12 cellular contexts compared by ENCODE assay signal in the genomic region with DNA sequence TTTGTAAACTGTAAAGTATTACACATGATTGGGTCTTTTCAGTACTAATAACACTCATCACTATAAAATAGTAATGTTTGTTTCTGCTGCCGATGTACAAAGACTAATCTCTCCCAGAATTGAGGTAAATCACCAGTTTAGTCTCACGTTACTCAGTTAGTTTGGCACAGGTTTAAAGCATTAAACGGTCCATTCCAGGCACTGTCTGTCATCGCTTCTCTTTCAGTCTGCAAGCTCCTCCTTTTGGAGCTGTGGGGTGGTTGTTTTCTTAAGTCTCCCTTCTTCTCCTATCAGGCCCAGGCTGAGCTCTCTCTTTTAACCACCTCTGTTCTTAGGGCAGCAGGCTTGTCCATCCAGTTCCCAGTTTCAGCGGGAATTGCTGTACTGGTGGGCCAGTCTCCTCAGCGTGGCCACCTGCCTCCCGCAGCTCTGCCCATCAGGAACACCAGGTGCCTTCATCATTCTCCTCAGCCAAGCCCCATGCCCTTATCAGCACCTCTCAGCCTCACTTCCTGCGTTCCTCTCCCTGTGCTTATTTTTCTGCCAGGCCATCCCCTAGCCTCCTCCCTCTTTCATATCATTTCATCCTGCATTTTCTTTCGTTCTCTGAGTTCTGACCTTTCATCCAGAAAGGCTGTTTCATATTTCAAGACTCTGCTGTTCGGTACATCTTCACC.
DNase-seq lines count a peak whose midpoint lies in the region; ATAC-seq and TF ChIP-seq lines count a peak whose summit lies in the region.
"Had no signal": no experiment of that assay in that cellular context is flagged by ENCODE, and none has a peak within 500 bp of the region (broad histone marks: within the 10 kb centered on the region; RNA-seq: fewer than 3 reads in every experiment).

No MANE protein-coding gene starts in this region.

- H3K4me1 ChIP-seq in uterus (no peaks in the 10 kb centered on the region), esophagus squamous epithelium (peaks cover 0 to 13% (median 0%) of the 10 kb centered on the region in 3 donors)

- no peak overlapping the region for H3K4me3 Mint-ChIP-seq in activated naive CD4-positive, alpha-beta T cell treated with anti-CD3 and anti-CD28 coated beads, Interleukin-2, amount 10 ng/mL, durations not matched to agents 7 days and 5 days
- no peak overlapping the region for H3K4me3 Mint-ChIP-seq in activated T-helper 17 cell treated with anti-CD3 and anti-CD28 coated beads, Interleukin-2, amount 50 U/mL, for 72 hours

- H3K4me1 Mint-ChIP-seq in activated naive CD4-positive, alpha-beta T cell treated with anti-CD3 and anti-CD28 coated beads, Interleukin-2, amount 10 ng/mL, durations not matched to agents 7 days and 5 days = peaks cover 25% of the 10 kb centered on the region
- peaks cover 9% of the 10 kb centered on the region for H3K4me1 Mint-ChIP-seq in activated T-helper 17 cell treated with anti-CD3 and anti-CD28 coated beads, Interleukin-2, amount 50 U/mL, for 72 hours

- peaks cover 19% of the 10 kb centered on the region for H3K36me3 Mint-ChIP-seq in activated naive CD4-positive, alpha-beta T cell treated with anti-CD3 and anti-CD28 coated beads, Interleukin-2, amount 10 ng/mL, durations not matched to agents 7 days and 5 days
- H3K36me3 Mint-ChIP-seq in activated T-helper 17 cell treated with anti-CD3 and anti-CD28 coated beads, Interleukin-2, amount 50 U/mL, for 72 hours (ENCODE audit: low read depth) = no peaks in the 10 kb centered on the region

- H3K27ac Mint-ChIP-seq in activated naive CD4-positive, alpha-beta T cell treated with anti-CD3 and anti-CD28 coated beads, Interleukin-2, amount 10 ng/mL, durations not matched to agents 7 days and 5 days = peak overlapping the region; percentile 39
- H3K27ac Mint-ChIP-seq in activated T-helper 17 cell treated with anti-CD3 and anti-CD28 coated beads, Interleukin-2, amount 50 U/mL, for 72 hours = peak overlapping the region; percentile 82

- H3K27me3 ChIP-seq in uterus (no peaks in the 10 kb centered on the region), esophagus squamous epithelium (no peaks in the 10 kb centered on the region)

- TF ChIP-seq POLR2A in uterus (IDR thresholded peaks at IDR 0.05) (no peak), esophagus squamous epithelium (IDR thresholded peaks at IDR 0.05) (no peak)

- H3K36me3 ChIP-seq in uterus = no peaks in the 10 kb centered on the region
- peaks cover 0 to 4% (median 0%) of the 10 kb centered on the region in 3 donors for H3K36me3 ChIP-seq in esophagus squamous epithelium

- H3K9me3 Mint-ChIP-seq in activated naive CD4-positive, alpha-beta T cell treated with anti-CD3 and anti-CD28 coated beads, Interleukin-2, amount 10 ng/mL, durations not matched to agents 7 days and 5 days = no peaks in the 10 kb centered on the region
- H3K9me3 Mint-ChIP-seq in activated T-helper 17 cell treated with anti-CD3 and anti-CD28 coated beads, Interleukin-2, amount 50 U/mL, for 72 hours = no peaks in the 10 kb centered on the region
- H3K9me3 Mint-ChIP-seq: CD14-positive monocyte had no signal

- no peaks in the 10 kb centered on the region for H3K9me3 ChIP-seq in uterus
- H3K9me3 ChIP-seq in esophagus squamous epithelium = no peaks in the 10 kb centered on the region

- H3K4me3 ChIP-seq in uterus (no peak overlapping the region), esophagus squamous epithelium (no peak overlapping the region)

- CTCF ChIA-PET in activated naive CD4-positive, alpha-beta T cell treated with anti-CD3 and anti-CD28 coated beads, Interleukin-2, amount 10 ng/mL, durations not matched to agents 7 days and 5 days (lab: Charles Lee) = no interaction called here

- TF ChIP-seq CTCF in uterus (IDR thresholded peaks at IDR 0.05) (no peak), esophagus squamous epithelium (IDR thresholded peaks at IDR 0.05) (no peak)

- H3K27ac ChIP-seq in uterus = peak overlapping the region; percentile 76 to 83
- peak overlapping the region in 2 of 4 donors; percentile 16 to 32 for H3K27ac ChIP-seq in esophagus squamous epithelium

- intact Hi-C loops in left ventricle myocardium superior (cut with micrococcal nuclease) (no loop called here), uterus (cut with DNase I; ENCODE audit: low total_unique reads) (no loop called here), esophagus squamous epithelium (cut with DNase I) (no loop called here)

- WGBS in esophagus squamous epithelium, 2 donors = 72 to 76% methylated on average over 10 of the region's 10 CpGs

- ATAC-seq in activated T-helper 17 cell treated with anti-CD3 and anti-CD28 coated beads, Interleukin-2, amount 50 U/mL, for 72 hours (replicated peaks) = no peak
- ATAC-seq in left ventricle myocardium superior (peak; percentile 72), HG03108 (IDR thresholded peaks at IDR 0.05; ENCODE audit: unreplicated experiment) (no peak)

- DNase-seq in activated naive CD4-positive, alpha-beta T cell treated with anti-CD3 and anti-CD28 coated beads, Interleukin-2, amount 10 ng/mL, durations not matched to agents 7 days and 5 days = no peak
- no peak for DNase-seq in activated naive CD4-positive, alpha-beta T cell (lab: John Stamatoyannopoulos, UW)
- no peak for DNase-seq in left ventricle myocardium superior
- peak in 1 of 2 donors; percentile 58 for DNase-seq in uterus
- no peak for DNase-seq in esophagus squamous epithelium (lab: John Stamatoyannopoulos, UW)
- DNase-seq in GM19238 (ENCODE audit: insufficient read length, low spot score) = no peak
- DNase-seq: activated naive CD4-positive, alpha-beta T cell treated with Interleukin-2 at 50 U/mL for 16 hours; retina; stimulated activated naive CD4-positive, alpha-beta T cell had no signal

- H3K27me3 Mint-ChIP-seq in activated naive CD4-positive, alpha-beta T cell treated with anti-CD3 and anti-CD28 coated beads, Interleukin-2, amount 10 ng/mL, durations not matched to agents 7 days and 5 days = no peaks in the 10 kb centered on the region
- no peaks in the 10 kb centered on the region for H3K27me3 Mint-ChIP-seq in activated T-helper 17 cell treated with anti-CD3 and anti-CD28 coated beads, Interleukin-2, amount 50 U/mL, for 72 hours
